In the genomic region with DNA sequence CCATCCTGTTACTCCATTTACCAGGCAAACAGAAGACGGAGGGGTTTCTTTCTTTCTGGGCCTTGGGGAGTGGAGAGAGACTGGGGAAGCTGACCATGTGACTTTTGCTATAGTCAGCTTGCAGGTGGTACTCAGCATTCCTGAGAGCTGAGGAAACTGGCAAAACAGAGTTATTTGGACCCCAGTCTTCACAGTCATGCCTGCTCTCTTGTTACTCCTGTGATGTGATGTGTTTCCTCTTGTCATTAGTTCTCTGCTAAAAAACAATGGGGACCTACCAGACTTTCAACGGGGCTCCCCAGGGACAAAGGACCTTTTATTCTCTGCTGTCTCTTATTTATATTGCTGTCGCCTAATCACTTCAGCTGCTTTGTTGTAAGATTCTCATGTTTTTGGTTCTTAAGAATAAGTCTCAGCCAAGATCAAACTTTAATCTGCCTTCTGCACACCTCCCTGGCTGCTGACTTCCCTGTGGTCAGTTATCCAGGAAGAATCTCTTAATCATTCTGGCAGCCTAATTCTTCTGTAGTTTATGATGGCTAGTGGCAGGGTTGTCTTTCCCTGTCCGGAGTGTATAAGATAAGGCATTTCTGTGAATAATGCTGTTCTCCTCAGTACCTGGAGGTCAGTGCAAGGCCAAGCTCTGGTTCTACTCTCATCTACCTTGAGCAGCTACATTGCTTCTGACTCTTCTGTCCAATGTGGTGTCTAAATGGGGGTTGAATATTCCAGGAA, we compare ENCODE assay signal across 11 cellular contexts. TPM values are rescaled to one million over a fixed set of nuclear protein-coding genes. Genes with fewer than 3 reads are reported as not detected.
DNase-seq lines count a peak whose midpoint lies in the region; ATAC-seq and TF ChIP-seq lines count a peak whose summit lies in the region.
"Had no signal": no experiment of that assay in that cellular context is flagged by ENCODE, and none has a peak within 500 bp of the region (broad histone marks: within the 10 kb centered on the region; RNA-seq: fewer than 3 reads in every experiment).

No MANE protein-coding gene starts in this region.

- H3K4me3 Mint-ChIP-seq in endodermal cell (no peak overlapping the region), nephron progenitor cell (peak overlapping the region; percentile 14)
- H3K4me3 Mint-ChIP-seq: activated naive CD4-positive, alpha-beta T cell treated with anti-CD3 and anti-CD28 coated beads for 36 hours had no signal

- H3F3A ChIP-seq in smooth muscle cell (ENCODE audit: low read depth): peaks cover 14% of the 10 kb centered on the region

- H3K9me3 ChIP-seq in endodermal cell (ENCODE audit: control insufficient read depth, low read length) (no peaks in the 10 kb centered on the region), smooth muscle cell (replicated peaks; ENCODE audit: low read depth) (no peaks in the 10 kb centered on the region)

- no peak for ATAC-seq in GM18861 (IDR thresholded peaks at IDR 0.05; ENCODE audit: unreplicated experiment)

- DNase-seq in Ammon's horn (ENCODE audit: low spot score): peak; percentile 50
- DNase-seq in NCI-H226: peak; percentile 2
- peak; percentile 68 for DNase-seq in endodermal cell
- DNase-seq in nephron progenitor cell: no peak
- DNase-seq in smooth muscle cell (lab: John Stamatoyannopoulos, UW; ENCODE audit: unreplicated experiment): no peak
- no peak for DNase-seq in SK-N-DZ (ENCODE audit: low spot score)
- DNase-seq in RWPE1 (ENCODE audit: low spot score): no peak
- DNase-seq: activated CD4-positive, alpha-beta T cell treated with anti-CD3 and anti-CD28 coated beads for 4 hours; activated naive CD4-positive, alpha-beta T cell treated with anti-CD3 and anti-CD28 coated beads for 36 hours; SIG-M5 had no signal

- H4K20me1 ChIP-seq in smooth muscle cell (ENCODE audit: low read depth): peaks cover 3% of the 10 kb centered on the region

- H3K27me3 Mint-ChIP-seq in endodermal cell (ENCODE audit: insufficient read depth) (peaks cover 62% of the 10 kb centered on the region), nephron progenitor cell (ENCODE audit: low read depth, poor library complexity) (peaks cover 26% of the 10 kb centered on the region)

- H3K36me3 ChIP-seq in endodermal cell (ENCODE audit: control insufficient read depth, insufficient read depth, low read length) (no peaks in the 10 kb centered on the region), smooth muscle cell (ENCODE audit: low read depth) (no peaks in the 10 kb centered on the region)

- H3K27ac ChIP-seq in endodermal cell (ENCODE audit: low read depth, low read length): peak overlapping the region; percentile 33
- no peak overlapping the region for H3K27ac ChIP-seq in smooth muscle cell (ENCODE audit: low read depth)
- H3K27ac ChIP-seq in RWPE1: no peak overlapping the region

- no peak for TF ChIP-seq CTCF in endodermal cell (conservative IDR thresholded peaks at IDR 0.05)
- no peak for TF ChIP-seq CTCF in nephron progenitor cell (IDR thresholded peaks at IDR 0.05)
- no peak for TF ChIP-seq CTCF in smooth muscle cell (IDR thresholded peaks at IDR 0.05; ENCODE audit: borderline replicate concordance, insufficient read depth, poor library complexity, severe bottlenecking)
- no peak for TF ChIP-seq CTCF in RWPE1 (conservative IDR thresholded peaks at IDR 0.05; ENCODE audit: low read depth)

- peaks cover 70% of the 10 kb centered on the region for H3K27me3 ChIP-seq in endodermal cell (ENCODE audit: control insufficient read depth, insufficient read depth, low read length, poor library complexity, severe bottlenecking)
- H3K27me3 ChIP-seq in smooth muscle cell (ENCODE audit: low read depth): no peaks in the 10 kb centered on the region

- H3K9me3 Mint-ChIP-seq in endodermal cell: no peaks in the 10 kb centered on the region
- H3K9me3 Mint-ChIP-seq in nephron progenitor cell: peaks cover under 1% of the 10 kb centered on the region
- H3K9me3 Mint-ChIP-seq: activated naive CD4-positive, alpha-beta T cell treated with anti-CD3 and anti-CD28 coated beads for 36 hours had no signal

- no peaks in the 10 kb centered on the region for H3K79me2 ChIP-seq in smooth muscle cell (ENCODE audit: low read depth)

- 44 to 50% methylated on average over 3 to 4 of the region's 4 CpGs for WGBS in endodermal cell (ENCODE audit: insufficient coverage in 1 of 2, insufficient read length in 1 of 2), 2 experiments
- 64% methylated on average over 4 of the region's 4 CpGs for WGBS in smooth muscle cell (ENCODE audit: low lambda C conversion rate)

- POLR2A ChIA-PET in RWPE1 (lab: Yijun Ruan, JAX; ENCODE audit: low non-redundant PET): no interaction called here

- H3K4me1 Mint-ChIP-seq in endodermal cell (peaks cover 20% of the 10 kb centered on the region), nephron progenitor cell (peaks cover 39% of the 10 kb centered on the region)

- H3K27ac Mint-ChIP-seq in endodermal cell: no peak overlapping the region
- H3K27ac Mint-ChIP-seq in nephron progenitor cell: peak overlapping the region; percentile 2
- H3K27ac Mint-ChIP-seq: activated naive CD4-positive, alpha-beta T cell treated with anti-CD3 and anti-CD28 coated beads for 36 hours had no signal

- no peak overlapping the region for H2AFZ ChIP-seq in smooth muscle cell (ENCODE audit: low read depth)

- H3K4me1 ChIP-seq in endodermal cell (ENCODE audit: control insufficient read depth, insufficient read depth, low read length) (peaks cover 9% of the 10 kb centered on the region), smooth muscle cell (ENCODE audit: low read depth) (peaks cover 28% of the 10 kb centered on the region)

- no peak overlapping the region for H3K4me2 ChIP-seq in smooth muscle cell

- CTCF ChIA-PET in RWPE1 (lab: Yijun Ruan, JAX): no interaction called here

- H3K36me3 Mint-ChIP-seq in endodermal cell (ENCODE audit: low read depth) (no peaks in the 10 kb centered on the region), nephron progenitor cell (ENCODE audit: low read depth) (peaks cover 22% of the 10 kb centered on the region)

- no peak overlapping the region for H3K9ac ChIP-seq in endodermal cell (ENCODE audit: extremely low read depth, low read length, poor library complexity, severe bottlenecking)
- H3K9ac ChIP-seq in smooth muscle cell (ENCODE audit: low read depth): no peak overlapping the region

- H3K4me3 ChIP-seq in endodermal cell (ENCODE audit: low read length) (peak overlapping the region; percentile 29), smooth muscle cell (no peak overlapping the region)

RNA-seq across cellular contexts. Expression of gene STARD9, which starts 8.8 kb away (rescaled TPM):
- total RNA-seq in endodermal cell (1 to 10 TPM in 1 of 2 donors, under 1 TPM in 1; 0.97 to 2.9 TPM), smooth muscle cell (6.3 and 6.6 TPM in 2 replicates)
- 9.0 TPM for polyA plus RNA-seq in endodermal cell (2013, experiment 1 of 2)
- polyA plus RNA-seq in endodermal cell (2013, experiment 2 of 2): 10.2 TPM
- 1.6 TPM in 2 replicates for polyA plus RNA-seq in smooth muscle cell
- 7.2 and 8.7 TPM in 2 replicates for polyA plus RNA-seq in SK-N-DZ (2014; cell fraction: cytosol; rRNA removed)
- polyA plus RNA-seq in SK-N-DZ (2014; cell fraction: nucleus; rRNA removed): 40.5 and 66.8 TPM in 2 replicates

RNA-seq across cellular contexts. Expression of gene HAUS2, which starts 35.6 kb away (rescaled TPM):
- total RNA-seq in endodermal cell: 10 to 100 TPM; 32.9 to 34.4 TPM
- 31.8 TPM for polyA plus RNA-seq in endodermal cell (2013, experiment 1 of 2)
- polyA plus RNA-seq in endodermal cell (2013, experiment 2 of 2): 30.8 TPM
- total RNA-seq in smooth muscle cell: 46.5 and 88.4 TPM in 2 replicates
- 18.4 and 18.6 TPM in 2 replicates for polyA plus RNA-seq in smooth muscle cell
- polyA plus RNA-seq in SK-N-DZ (2014; cell fraction: cytosol; rRNA removed): 76.8 and 142 TPM in 2 replicates
- polyA plus RNA-seq in SK-N-DZ (2014; cell fraction: nucleus; rRNA removed): 31.8 and 39.3 TPM in 2 replicates

RNA-seq across cellular contexts. Expression of gene LRRC57, which starts 35.6 kb away (rescaled TPM):
- total RNA-seq in endodermal cell: 10 to 100 TPM; 14.6 to 19.3 TPM
- 20.3 TPM for polyA plus RNA-seq in endodermal cell (2013, experiment 1 of 2)
- 18.0 TPM for polyA plus RNA-seq in endodermal cell (2013, experiment 2 of 2)
- total RNA-seq in smooth muscle cell: 16.0 and 25.1 TPM in 2 replicates
- polyA plus RNA-seq in smooth muscle cell: 11.0 and 13.4 TPM in 2 replicates
- 17.1 and 26.6 TPM in 2 replicates for polyA plus RNA-seq in SK-N-DZ (2014; cell fraction: cytosol; rRNA removed)
- polyA plus RNA-seq in SK-N-DZ (2014; cell fraction: nucleus; rRNA removed): 10.2 and 10.6 TPM in 2 replicates

Comparison
In these comparisons a context has a peak if more than half of its experiments do, and no peak if none do; other contexts are left out.
1. DNase-seq: peak in Ammon's horn (single experiment), NCI-H226 (single experiment) and endodermal cell (single experiment); none in nephron progenitor cell (single experiment), smooth muscle cell (single experiment), SK-N-DZ (single experiment) and RWPE1 (single experiment).